In genomic region chr1:229293528-229294204, GRCh38 we compare ENCODE assay signal across 15 cellular contexts.
"Had no signal": no experiment of that assay in that cellular context is flagged by ENCODE, and none has a peak within 500 bp of the region (broad histone marks: within the 10 kb centered on the region; RNA-seq: fewer than 3 reads in every experiment).

No MANE protein-coding gene starts in this region.

- H3K27ac Mint-ChIP-seq: activated CD4-positive, alpha-beta T cell treated with anti-CD3 and anti-CD28 coated beads, Interleukin-2, amount 10 ng/mL, durations not matched to agents 24 days and 14 days; activated T-helper 1 cell treated with anti-CD3 and anti-CD28 coated beads, Interleukin-12 subunit alpha, Interleukin-12 subunit beta, Interleukin-2, Interleukin-4 antibody, amounts not matched to agents 30 ng/mL and 10 ng/mL and 1 ng/mL, durations not matched to agents 14 hours and 24 hours and 36 hours; endodermal cell had no signal

- H3K27me3 Mint-ChIP-seq: activated CD4-positive, alpha-beta T cell treated with anti-CD3 and anti-CD28 coated beads, Interleukin-2, amount 10 ng/mL, durations not matched to agents 24 days and 14 days had no signal

- DNase-seq: activated CD4-positive, alpha-beta T cell treated with anti-CD3 and anti-CD28 coated beads, Interleukin-2, amount 10 ng/mL, durations not matched to agents 24 days and 14 days; activated CD4-positive, CD25-positive, alpha-beta regulatory T cell; activated CD8-positive, alpha-beta memory T cell treated with anti-CD3 and anti-CD28 coated beads for 24 hours; activated naive CD4-positive, alpha-beta T cell; dorsolateral prefrontal cortex; endodermal cell; erythroblast; gastrocnemius medialis; heart left ventricle; pancreas; stimulated activated CD4-positive, alpha-beta T cell treated with anti-CD3 and anti-CD28 coated beads, Interleukin-1b, Interleukin-23, amount 100 ng/mL, for 48 hours had no signal

- H3K36me3 ChIP-seq: vagina had no signal

- H3K9me3 ChIP-seq: gastrocnemius medialis, heart left ventricle, pancreas, tibial nerve, vagina had no signal

- H3K4me3 Mint-ChIP-seq: activated CD4-positive, alpha-beta T cell treated with anti-CD3 and anti-CD28 coated beads, Interleukin-2, amount 10 ng/mL, durations not matched to agents 24 days and 14 days; activated T-helper 1 cell treated with anti-CD3 and anti-CD28 coated beads, Interleukin-12 subunit alpha, Interleukin-12 subunit beta, Interleukin-2, Interleukin-4 antibody, amounts not matched to agents 30 ng/mL and 10 ng/mL and 1 ng/mL, durations not matched to agents 14 hours and 24 hours and 36 hours; endodermal cell had no signal

- ATAC-seq: gastrocnemius medialis, heart left ventricle, pancreas had no signal

- H3K4me3 ChIP-seq: cardiac muscle cell, dorsolateral prefrontal cortex, gastrocnemius medialis, heart left ventricle, pancreas, tibial nerve, vagina had no signal

- H3K4me1 ChIP-seq: pancreas, tibial nerve, vagina had no signal

- H3K4me1 Mint-ChIP-seq: endodermal cell had no signal
